Comparison of ENCODE assay signal across 9 cellular contexts in the genomic region with DNA sequence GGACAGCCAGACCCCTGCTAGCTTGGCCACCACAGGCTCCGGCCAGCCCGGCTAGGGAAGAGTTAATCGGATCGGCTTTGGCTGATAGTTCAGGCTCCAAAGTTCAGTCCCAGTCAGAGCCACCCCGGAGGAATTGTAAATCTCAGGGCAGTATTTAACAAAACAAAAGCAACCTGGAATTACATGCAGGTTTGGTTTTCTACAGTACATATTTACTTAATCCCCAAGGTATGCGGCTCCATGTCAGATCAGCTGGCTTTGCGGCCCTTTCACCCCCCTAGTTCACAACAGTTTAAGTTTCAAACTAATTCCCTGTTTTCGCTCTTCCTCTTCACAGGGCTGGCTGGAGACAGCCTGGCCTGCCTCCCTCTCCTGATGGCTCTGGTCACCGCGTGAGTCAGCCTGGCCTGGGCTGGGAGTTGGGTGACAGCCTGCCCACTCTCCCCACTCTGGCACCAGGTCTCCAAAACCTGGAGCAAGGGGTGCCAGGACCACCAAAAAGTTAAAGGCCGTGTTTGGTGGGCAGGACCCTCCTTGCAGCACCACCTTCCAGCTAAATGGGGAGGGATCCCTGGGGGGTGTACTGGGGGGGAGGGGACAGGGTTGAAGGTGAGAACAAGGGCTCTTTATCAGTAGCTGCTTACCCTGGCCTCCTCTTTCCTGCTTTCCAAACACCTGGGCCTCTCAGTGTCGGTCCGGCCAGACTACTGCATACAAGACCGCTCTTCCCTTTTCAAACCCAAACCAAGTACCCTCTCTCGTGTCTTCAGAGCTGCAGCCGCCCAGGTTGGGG. TPM values are rescaled to one million over a fixed set of nuclear protein-coding genes. Genes with fewer than 3 reads are reported as not detected.
DNase-seq lines count a peak whose midpoint lies in the region; ATAC-seq and TF ChIP-seq lines count a peak whose summit lies in the region.
"Had no signal": no experiment of that assay in that cellular context is flagged by ENCODE, and none has a peak within 500 bp of the region (broad histone marks: within the 10 kb centered on the region; RNA-seq: fewer than 3 reads in every experiment).

No MANE protein-coding gene starts in this region.

- CTCF ChIA-PET in T-cell (lab: Charles Lee), result interaction anchor here (0.6 to 8.0 kb wide), 6 partner anchors 14 to 1035 kb away, joined by 3 to 47 read pairs (median 4); no protein-coding TSS in a partner anchor

- H3K4me1 Mint-ChIP-seq in T-cell, result peaks cover 70 to 82% (median 74%) of the 10 kb centered on the region in 3 donors

- H3K9me3 ChIP-seq in muscle layer of colon (ENCODE audit: low read length), result no peaks in the 10 kb centered on the region

- peak overlapping the region; percentile 97 to 99 (median 98) for H3K4me3 Mint-ChIP-seq in T-cell

- POLR2A ChIA-PET in T-cell (lab: Charles Lee), result interaction anchor here in 1 of 2 donors (0.5 kb wide), 1 partner anchor 177 kb away, joined by 3 read pairs; no protein-coding TSS in a partner anchor

- no peaks in the 10 kb centered on the region for H3K9me3 Mint-ChIP-seq in T-cell

- H3K27ac ChIP-seq in muscle layer of colon (ENCODE audit: low read depth, low read length), result peak overlapping the region; percentile 97

- TF ChIP-seq POLR2A in erythroblast (IDR thresholded peaks at IDR 0.05; ENCODE audit: low read length), result no peak

- DNase-seq in activated CD8-positive, alpha-beta memory T cell treated with anti-CD3 and anti-CD28 coated beads for 24 hours, result peak; percentile 68
- no peak for DNase-seq in activated CD8-positive, alpha-beta memory T cell treated with anti-CD3 and anti-CD28 coated beads, Interleukin-2, amount 50 U/mL, for 48 hours
- peak in 3 of 34 experiments; percentile 4 to 25 (median 22) for DNase-seq in T-cell
- peak; percentile 23 to 26 for DNase-seq in erythroblast (lab: John Stamatoyannopoulos, UW)
- no peak for DNase-seq in GM19240 (ENCODE audit: insufficient read length, low spot score)
- DNase-seq in AML-193 (lab: John Stamatoyannopoulos, UW), result no peak

- H3K4me3 ChIP-seq in muscle layer of colon (ENCODE audit: low read depth in 1 of 2, low read length in 2 of 2), result peak overlapping the region; percentile 59 to 82

- peaks cover 49% of the 10 kb centered on the region for H3K4me1 ChIP-seq in muscle layer of colon (ENCODE audit: insufficient read depth, low read length)

- no peaks in the 10 kb centered on the region for H3K27me3 ChIP-seq in muscle layer of colon (ENCODE audit: control insufficient read depth in 1 of 2, insufficient read depth in 2 of 2, low read length in 2 of 2)

- H3K27ac Mint-ChIP-seq in T-cell, result peak overlapping the region; percentile 91

- peaks cover 0 to 2% of the 10 kb centered on the region in 2 donors for H3K27me3 Mint-ChIP-seq in T-cell

- H3K36me3 ChIP-seq in muscle layer of colon (ENCODE audit: insufficient read depth, low read length), result peaks cover 18% of the 10 kb centered on the region

- ATAC-seq in T-cell (replicated peaks in 1 of 4) (peak in 1 of 4 experiments; percentile 2), HG03521 (IDR thresholded peaks at IDR 0.05; ENCODE audit: unreplicated experiment) (no peak)

- H3K36me3 Mint-ChIP-seq in T-cell, result peaks cover 25% of the 10 kb centered on the region

- H3K9ac ChIP-seq in muscle layer of colon (ENCODE audit: low read length), result peak overlapping the region; percentile 88

RNA-seq across cellular contexts. Expression of a gene that starts 1.9 kb away (rescaled TPM):
- 100 to 1,000 TPM in 1 of 5 donors, 10 to 100 TPM in 4; 56.4 to 107 (median 90.8) TPM for total RNA-seq in T-cell

RNA-seq across cellular contexts. Expression of a gene that starts 27.8 kb away (rescaled TPM):
- total RNA-seq in T-cell, result not detected
- total RNA-seq: dermis microvascular lymphatic vessel endothelial cell had no signal

Comparison
In these comparisons a context has a peak if more than half of its experiments do, and no peak if none do; other contexts are left out.
1. DNase-seq: peak in activated CD8-positive, alpha-beta memory T cell treated with anti-CD3 and anti-CD28 coated beads for 24 hours (single experiment) and erythroblast (2 of 2); none in activated CD8-positive, alpha-beta memory T cell treated with anti-CD3 and anti-CD28 coated beads, Interleukin-2, amount 50 U/mL, for 48 hours (single experiment), GM19240 (single experiment) and AML-193 (0 of 2).